ENCODE assay signal across 13 cellular contexts in genomic region chr5:161966544-161966943, GRCh38.
DNase-seq lines count a peak whose midpoint lies in the region; ATAC-seq, FAIRE-seq and TF ChIP-seq lines count a peak whose summit lies in the region.
"Had no signal": no experiment of that assay in that cellular context is flagged by ENCODE, and none has a peak within 500 bp of the region (broad histone marks: within the 10 kb centered on the region; RNA-seq: fewer than 3 reads in every experiment).

No MANE protein-coding gene starts in this region.

- H2AFZ ChIP-seq in HepG2 (ENCODE audit: low read length): no peak overlapping the region

- DNase-seq in G401 (ENCODE audit: low spot score): peak; percentile 87
- peak; percentile 0 for DNase-seq in HuH-7 (ENCODE audit: low spot score)
- DNase-seq in HepG2 (ENCODE audit: low spot score): peak; percentile 3
- no peak for DNase-seq in activated CD8-positive, alpha-beta memory T cell treated with anti-CD3 and anti-CD28 coated beads, Interleukin-2, amount 50 U/mL, for 48 hours
- no peak for DNase-seq in mesenteric fat pad (ENCODE audit: low spot score)
- no peak for DNase-seq in GM03348 (ENCODE audit: low spot score)
- DNase-seq: activated CD4-positive, alpha-beta T cell treated with anti-CD3 and anti-CD28 coated beads, Interleukin-2, amount 10 ng/mL, durations not matched to agents 24 days and 14 days; central memory CD4-positive, alpha-beta T cell; NCI-H1092; stimulated activated CD4-positive, alpha-beta T cell treated with anti-CD3 and anti-CD28 coated beads, Interleukin-12 subunit alpha, Interleukin-12 subunit beta, amount 100 ng/mL, for 4 hours; transverse colon had no signal

- TF ChIP-seq POLR2A in HepG2 (IDR thresholded peaks at IDR 0.05; ENCODE audit: insufficient read depth in 1 of 2, low read depth in 2 of 2, low read length in 2 of 2): no peak

- peak; percentile 42 for FAIRE-seq in HepG2 (lab: Jason Lieb, UNC)

- no peaks in the 10 kb centered on the region for H3K36me3 ChIP-seq in HepG2 (replicated peaks in 1 of 2; ENCODE audit: control insufficient read depth in 1 of 2, insufficient read depth in 2 of 2, low read length in 2 of 2)
- H3K36me3 ChIP-seq: transverse colon had no signal

- 0% methylated on average over 3 of the region's 3 CpGs for WGBS in HepG2 (ENCODE audit: low lambda C conversion rate)

- H3K4me1 ChIP-seq in HepG2 (ENCODE audit: insufficient read depth, low read length): no peaks in the 10 kb centered on the region
- H3K4me1 ChIP-seq: transverse colon had no signal

- no peak overlapping the region for H3K4me2 ChIP-seq in HepG2 (ENCODE audit: low read depth, low read length)

- H3K27ac ChIP-seq in HepG2 (ENCODE audit: extremely low read length, insufficient read depth, low read length): no peak overlapping the region
- H3K27ac ChIP-seq: transverse colon had no signal

- CTCF ChIA-PET in HepG2 (lab: Yijun Ruan, JAX; ENCODE audit: low intra/inter-chr PET ratio, low total read pairs): no interaction called here

- TF ChIP-seq EP300 in HepG2 (IDR thresholded peaks at IDR 0.05; ENCODE audit: low read depth in 2 of 2, low read length in 2 of 2) (no peak), HepG2 (CRISPR knock-in tag; IDR thresholded peaks at IDR 0.05; ENCODE audit: borderline replicate concordance) (no peak)

- no peak overlapping the region for H3K4me3 ChIP-seq in HepG2 (replicated peaks in 1 of 3; ENCODE audit: insufficient read depth in 1 of 3, low read depth in 2 of 3, low read length in 3 of 3)
- H3K4me3 ChIP-seq: transverse colon had no signal

- ATAC-seq in SK-N-SH treated with all-trans-retinoic acid at 6 μM for 48 hours (peak; percentile 40; the same call in 1 of the 3 replicates), HepG2 (no peak), esophagus mucosa (no peak)

- no peaks in the 10 kb centered on the region for H3K27me3 ChIP-seq in HepG2 (ENCODE audit: control insufficient read depth in 1 of 2, insufficient read depth in 2 of 2, low read length in 2 of 2)
- H3K27me3 ChIP-seq: transverse colon had no signal

- H3K79me2 ChIP-seq in HepG2 (ENCODE audit: insufficient read depth, low read length): no peaks in the 10 kb centered on the region

- peak; percentile 25; the same call in 1 of the 2 replicates for TF ChIP-seq CTCF in HepG2 (CRISPR knock-in tag; IDR thresholded peaks at IDR 0.05)

- POLR2A ChIA-PET in HepG2 (lab: Yijun Ruan, JAX): no interaction called here

- TF ChIP-seq RAD21 in HepG2 (CRISPR knock-in tag; IDR thresholded peaks at IDR 0.05): no peak

- H3K9me3 ChIP-seq in HepG2 (ENCODE audit: low read length): no peaks in the 10 kb centered on the region
- H3K9me3 ChIP-seq: transverse colon had no signal

- no peak overlapping the region for H3K9ac ChIP-seq in HepG2 (ENCODE audit: insufficient read depth, low read depth, low read length)

- no TSS peak for BruUV-seq in HepG2 (replicated peaks; lab: Mats Ljungman, UMichigan)

- no peaks in the 10 kb centered on the region for H4K20me1 ChIP-seq in HepG2 (ENCODE audit: insufficient read depth, low read length)

- intact Hi-C loops in HepG2 (cut with micrococcal nuclease; ENCODE audit: unreplicated experiment): loop anchor here (2.0 kb wide), 1 partner anchor 1380 kb away; no protein-coding TSS in a partner anchor

- in situ Hi-C loops in G401 (cut with HindIII; ENCODE audit: low sequenced_read_pairs): no loop called here
- in situ Hi-C loops in HepG2 (cut with HindIII; ENCODE audit: extremely low pct_ligation_motif_present, low pct_unique_long_range_greater_than_20kb): no loop called here

TF ChIP-seq in SK-N-SH treated with all-trans-retinoic acid at 6 μM for 48 hours, 23 proteins besides CTCF, POLR2A, EP300 and RAD21 (continues in another document):
- TF ChIP-seq ZNF565 (CRISPR knock-in tag; conservative IDR thresholded peaks at IDR 0.05; ENCODE audit: low read depth) (no peak), ZFP30 (CRISPR knock-in tag; IDR thresholded peaks at IDR 0.05) (no peak), TOX (CRISPR knock-in tag; IDR thresholded peaks at IDR 0.05; ENCODE audit: borderline replicate concordance) (no peak), PPARA (CRISPR knock-in tag; IDR thresholded peaks at IDR 0.05; ENCODE audit: borderline replicate concordance) (no peak), ARNTL (CRISPR knock-in tag; IDR thresholded peaks at IDR 0.05; ENCODE audit: borderline replicate concordance, low read depth) (no peak), BACH2 (CRISPR knock-in tag; IDR thresholded peaks at IDR 0.05; ENCODE audit: borderline replicate concordance) (no peak)
- TF ChIP-seq, protein P1, sequence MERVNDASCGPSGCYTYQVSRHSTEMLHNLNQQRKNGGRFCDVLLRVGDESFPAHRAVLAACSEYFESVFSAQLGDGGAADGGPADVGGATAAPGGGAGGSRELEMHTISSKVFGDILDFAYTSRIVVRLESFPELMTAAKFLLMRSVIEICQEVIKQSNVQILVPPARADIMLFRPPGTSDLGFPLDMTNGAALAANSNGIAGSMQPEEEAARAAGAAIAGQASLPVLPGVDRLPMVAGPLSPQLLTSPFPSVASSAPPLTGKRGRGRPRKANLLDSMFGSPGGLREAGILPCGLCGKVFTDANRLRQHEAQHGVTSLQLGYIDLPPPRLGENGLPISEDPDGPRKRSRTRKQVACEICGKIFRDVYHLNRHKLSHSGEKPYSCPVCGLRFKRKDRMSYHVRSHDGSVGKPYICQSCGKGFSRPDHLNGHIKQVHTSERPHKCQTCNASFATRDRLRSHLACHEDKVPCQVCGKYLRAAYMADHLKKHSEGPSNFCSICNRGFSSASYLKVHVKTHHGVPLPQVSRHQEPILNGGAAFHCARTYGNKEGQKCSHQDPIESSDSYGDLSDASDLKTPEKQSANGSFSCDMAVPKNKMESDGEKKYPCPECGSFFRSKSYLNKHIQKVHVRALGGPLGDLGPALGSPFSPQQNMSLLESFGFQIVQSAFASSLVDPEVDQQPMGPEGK (CRISPR knock-in tag; IDR thresholded peaks at IDR 0.05; ENCODE audit: borderline replicate concordance): no peak
- TF ChIP-seq, protein P2, sequence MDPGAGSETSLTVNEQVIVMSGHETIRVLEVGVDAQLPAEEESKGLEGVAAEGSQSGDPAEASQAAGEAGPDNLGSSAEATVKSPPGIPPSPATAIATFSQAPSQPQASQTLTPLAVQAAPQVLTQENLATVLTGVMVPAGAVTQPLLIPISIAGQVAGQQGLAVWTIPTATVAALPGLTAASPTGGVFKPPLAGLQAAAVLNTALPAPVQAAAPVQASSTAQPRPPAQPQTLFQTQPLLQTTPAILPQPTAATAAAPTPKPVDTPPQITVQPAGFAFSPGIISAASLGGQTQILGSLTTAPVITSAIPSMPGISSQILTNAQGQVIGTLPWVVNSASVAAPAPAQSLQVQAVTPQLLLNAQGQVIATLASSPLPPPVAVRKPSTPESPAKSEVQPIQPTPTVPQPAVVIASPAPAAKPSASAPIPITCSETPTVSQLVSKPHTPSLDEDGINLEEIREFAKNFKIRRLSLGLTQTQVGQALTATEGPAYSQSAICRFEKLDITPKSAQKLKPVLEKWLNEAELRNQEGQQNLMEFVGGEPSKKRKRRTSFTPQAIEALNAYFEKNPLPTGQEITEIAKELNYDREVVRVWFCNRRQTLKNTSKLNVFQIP (CRISPR knock-in tag; IDR thresholded peaks at IDR 0.05; ENCODE audit: borderline replicate concordance, low read depth): no peak

TF ChIP-seq in HepG2, 621 proteins besides CTCF, POLR2A, EP300 and RAD21 (continues in another document):
- TF ChIP-seq ZSCAN31 (CRISPR knock-in tag; IDR thresholded peaks at IDR 0.05; ENCODE audit: low read depth) (no peak), FOSL1 (CRISPR knock-in tag; IDR thresholded peaks at IDR 0.05; ENCODE audit: borderline replicate concordance) (no peak), TBX3 (IDR thresholded peaks at IDR 0.05; ENCODE audit: borderline replicate concordance) (no peak), ZFP36 (IDR thresholded peaks at IDR 0.05; ENCODE audit: borderline replicate concordance, low read depth, low read length, partially characterized antibody) (no peak), GZF1 (CRISPR knock-in tag; IDR thresholded peaks at IDR 0.05) (no peak), SMARCE1 (IDR thresholded peaks at IDR 0.05; ENCODE audit: borderline replicate concordance) (no peak), ZNF33B (CRISPR knock-in tag; IDR thresholded peaks at IDR 0.05) (no peak), ZNF549 (CRISPR knock-in tag; IDR thresholded peaks at IDR 0.05) (no peak), YEATS4 (CRISPR knock-in tag; IDR thresholded peaks at IDR 0.05; ENCODE audit: borderline replicate concordance) (no peak), SRSF4 (IDR thresholded peaks at IDR 0.05; ENCODE audit: low read depth, low read length, poor library complexity, severe bottlenecking) (no peak), CREM (IDR thresholded peaks at IDR 0.05) (no peak), CREM (CRISPR knock-in tag; IDR thresholded peaks at IDR 0.05) (no peak), MZF1 (CRISPR knock-in tag; IDR thresholded peaks at IDR 0.05; ENCODE audit: borderline replicate concordance) (no peak)
- TF ChIP-seq, protein P3, sequence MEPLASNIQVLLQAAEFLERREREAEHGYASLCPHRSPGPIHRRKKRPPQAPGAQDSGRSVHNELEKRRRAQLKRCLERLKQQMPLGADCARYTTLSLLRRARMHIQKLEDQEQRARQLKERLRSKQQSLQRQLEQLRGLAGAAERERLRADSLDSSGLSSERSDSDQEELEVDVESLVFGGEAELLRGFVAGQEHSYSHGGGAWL (CRISPR knock-in tag; IDR thresholded peaks at IDR 0.05): no peak

Comparison
In these comparisons a context has a peak if more than half of its experiments do, and no peak if none do; other contexts are left out.
1. DNase-seq: peak in G401 (single experiment), HuH-7 (single experiment) and HepG2 (single experiment); none in activated CD8-positive, alpha-beta memory T cell treated with anti-CD3 and anti-CD28 coated beads, Interleukin-2, amount 50 U/mL, for 48 hours (single experiment), mesenteric fat pad (single experiment) and GM03348 (single experiment).